ENCODE assay signal across 24 cellular contexts in the genomic region with DNA sequence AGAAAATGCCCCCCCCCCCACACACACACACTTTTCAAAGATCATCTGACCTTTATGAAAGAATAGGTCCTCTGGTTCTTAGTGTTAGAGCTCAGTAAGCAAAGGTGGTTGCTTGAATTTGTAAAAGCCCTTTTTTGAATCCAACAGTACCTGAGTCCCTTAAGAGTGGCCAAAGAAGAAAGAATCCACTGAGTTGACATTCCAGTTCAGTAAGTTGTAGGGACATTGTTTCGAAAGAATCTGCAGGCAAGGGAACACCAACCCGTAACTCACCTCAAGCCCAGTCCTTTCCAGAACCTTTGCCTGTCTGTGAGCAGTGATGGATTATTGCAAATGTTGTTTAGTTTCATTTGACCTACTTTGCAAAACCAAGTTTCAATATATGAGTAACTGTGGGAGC.
"Had no signal": no experiment of that assay in that cellular context is flagged by ENCODE, and none has a peak within 500 bp of the region (broad histone marks: within the 10 kb centered on the region; RNA-seq: fewer than 3 reads in every experiment).

No MANE protein-coding gene starts in this region.

- H3K4me3 ChIP-seq: dorsolateral prefrontal cortex, lung, pancreas, right lobe of liver, testis, tibial artery, upper lobe of right lung, uterus had no signal

- H3K27me3 Mint-ChIP-seq: progenitor cell of endocrine pancreas had no signal

- H3K9me3 Mint-ChIP-seq: memory B cell; naive B cell; natural killer cell treated with Interleukin-12 subunit alpha and Interleukin-12 subunit beta and Interleukin-15 and Interleukin-18, amount 100 ng/mL, for 72 hours; neural crest cell had no signal

- H3K4me3 Mint-ChIP-seq: memory B cell; naive B cell; natural killer cell treated with Interleukin-12 subunit alpha and Interleukin-12 subunit beta and Interleukin-15 and Interleukin-18, amount 100 ng/mL, for 72 hours; neural crest cell had no signal

- DNase-seq: cerebellar nuclear complex; dorsolateral prefrontal cortex; effector CD4-positive, alpha-beta T cell; hypothalamus; naive B cell; pancreas; right lobe of liver; small intestine; stimulated activated CD4-positive, alpha-beta T cell treated with anti-CD3 and anti-CD28 coated beads, Interleukin-1b, Interleukin-23, amount 100 ng/mL, for 48 hours; stimulated activated CD4-positive, alpha-beta T cell treated with anti-CD3 and anti-CD28 coated beads, Interleukin-4, amount 100 ng/mL, for 1 hour; stimulated activated CD8-positive, alpha-beta memory T cell treated with anti-CD3 and anti-CD28 coated beads, Interleukin-4, amount 100 ng/mL, for 48 hours; stimulated activated naive CD8-positive, alpha-beta T cell treated with anti-CD3 and anti-CD28 coated beads, Interleukin-15, Interleukin-2, amounts not matched to agents 100 U/mL and 50 U/mL, for 24 hours; substantia nigra; testis; tibial artery; upper lobe of right lung; uterus had no signal

- H3K9me3 ChIP-seq: neutrophil, pancreas, right lobe of liver, testis, tibial artery, upper lobe of right lung, uterus had no signal

- H3K27ac ChIP-seq: dorsolateral prefrontal cortex, epithelial cell of prostate, neutrophil, pancreas, right lobe of liver, testis, tibial artery, upper lobe of right lung, uterus had no signal

- H3K27ac Mint-ChIP-seq: memory B cell; natural killer cell treated with Interleukin-12 subunit alpha and Interleukin-12 subunit beta and Interleukin-15 and Interleukin-18, amount 100 ng/mL, for 72 hours had no signal

- H3K4me1 Mint-ChIP-seq: memory B cell had no signal

- H3K36me3 Mint-ChIP-seq: memory B cell; naive B cell; natural killer cell treated with Interleukin-12 subunit alpha and Interleukin-12 subunit beta and Interleukin-15 and Interleukin-18, amount 100 ng/mL, for 72 hours had no signal

- ATAC-seq: natural killer cell treated with Interleukin-12 subunit alpha and Interleukin-12 subunit beta and Interleukin-15 and Interleukin-18, amount 100 ng/mL, for 72 hours; pancreas; right lobe of liver; stimulated activated naive CD8-positive, alpha-beta T cell treated with anti-CD3 and anti-CD28 coated beads, Interleukin-15, Interleukin-2, amounts not matched to agents 100 U/mL and 50 U/mL, for 24 hours; upper lobe of right lung had no signal

- H3K4me1 ChIP-seq: testis, uterus had no signal

- H3K36me3 ChIP-seq: neutrophil, pancreas, right lobe of liver, tibial artery, upper lobe of right lung, uterus had no signal

- H3K27me3 ChIP-seq: dorsolateral prefrontal cortex, pancreas, right lobe of liver, testis, upper lobe of right lung, uterus had no signal
